Comparison of ENCODE assay signal across 8 cellular contexts in the genomic region with DNA sequence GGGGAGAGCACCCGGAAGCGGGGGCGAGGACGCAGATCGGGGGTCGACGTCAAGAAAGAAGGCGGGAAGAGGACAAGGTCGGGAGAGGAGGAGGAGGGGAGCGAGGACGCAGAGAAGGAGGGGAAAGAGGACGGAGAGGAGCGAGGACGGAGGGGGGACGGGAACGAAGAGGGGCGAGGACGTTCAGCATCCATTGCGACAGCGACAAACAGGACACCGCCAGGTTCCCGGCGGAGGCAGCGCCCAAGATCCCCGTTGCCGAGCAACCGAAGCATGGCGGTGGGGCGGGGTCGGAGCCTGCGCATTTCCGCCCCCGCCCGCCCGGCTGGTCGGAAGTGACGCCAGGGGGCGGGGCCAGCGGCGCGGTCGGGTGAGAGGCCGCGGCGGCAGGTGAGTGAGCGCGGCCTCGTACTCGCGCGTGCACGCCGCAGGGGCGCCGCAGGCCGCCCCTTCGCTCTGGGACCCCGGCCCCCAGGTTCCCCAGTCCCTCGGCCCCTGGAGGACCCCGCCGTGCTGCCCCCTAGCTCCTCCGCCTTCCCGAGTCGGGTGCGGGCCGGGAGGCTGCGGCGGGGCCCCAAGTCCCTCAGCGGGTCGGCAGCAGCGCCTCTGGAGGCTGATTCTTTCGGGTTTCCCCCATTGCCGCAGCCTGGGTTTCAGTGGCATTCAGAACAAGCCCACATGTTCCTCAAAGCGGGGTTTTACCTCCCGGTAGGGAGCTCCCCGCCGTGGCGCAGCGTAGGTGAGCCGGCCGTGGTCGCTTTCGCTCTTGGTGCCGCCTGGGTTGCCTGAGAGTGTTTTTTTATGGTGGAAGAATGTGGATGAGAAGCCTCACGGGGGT. TPM values are rescaled to one million over a fixed set of nuclear protein-coding genes. Genes with fewer than 3 reads are reported as not detected.
DNase-seq lines count a peak whose midpoint lies in the region; TF ChIP-seq lines count a peak whose summit lies in the region.

FAM234A (plus strand) TSS at position 354 of the 838 bp plus-strand sequence. CDS start 19,593 bp downstream, outside the sequence.

- TF ChIP-seq CTCF in GM20000 (IDR thresholded peaks at IDR 0.05; ENCODE audit: extremely low read depth, missing control alignments) = peak; percentile 9

- DNase-seq in COR-L47 (lab: John Stamatoyannopoulos, UW) (peak; percentile 96), GM20000 (ENCODE audit: low spot score) (peak; percentile 97), HT-29 (ENCODE audit: low spot score) (peak; percentile 95), NK-92 (lab: John Stamatoyannopoulos, UW; ENCODE audit: unreplicated experiment) (peak; percentile 58), lung microvascular endothelial cell (ENCODE audit: low read depth in 2 of 2) (peak; percentile 88 to 95)
- peak; percentile 87 to 93 for DNase-seq in activated CD8-positive, alpha-beta memory T cell treated with anti-CD3 and anti-CD28 coated beads for 1 hour (ENCODE audit: extremely low read depth in 1 of 2, low read depth in 1 of 2)
- peak; percentile 88 for DNase-seq in effector CD8-positive, alpha-beta T cell (lab: John Stamatoyannopoulos, UW)
- DNase-seq in stimulated activated CD4-positive, alpha-beta T cell treated with anti-CD3 and anti-CD28 coated beads, TNF-alpha, amount 100 ng/mL, for 48 hours (ENCODE audit: low read depth in 3 of 3) = peak; percentile 90 to 98 (median 90)

RNA-seq across cellular contexts. Expression of gene FAM234A, which starts in this region (rescaled TPM):
- total RNA-seq in HT-29 (2014; rRNA removed; shearing (Covaris generic)) = 36.5 and 44.0 TPM in 2 replicates
- 38.6 and 41.5 TPM in 2 replicates for total RNA-seq in lung microvascular endothelial cell

Comparison
In these comparisons a context has a peak if more than half of its experiments do, and no peak if none do; other contexts are left out.
1. Peak in every context shown above with its lines: DNase-seq.